In the genomic region with DNA sequence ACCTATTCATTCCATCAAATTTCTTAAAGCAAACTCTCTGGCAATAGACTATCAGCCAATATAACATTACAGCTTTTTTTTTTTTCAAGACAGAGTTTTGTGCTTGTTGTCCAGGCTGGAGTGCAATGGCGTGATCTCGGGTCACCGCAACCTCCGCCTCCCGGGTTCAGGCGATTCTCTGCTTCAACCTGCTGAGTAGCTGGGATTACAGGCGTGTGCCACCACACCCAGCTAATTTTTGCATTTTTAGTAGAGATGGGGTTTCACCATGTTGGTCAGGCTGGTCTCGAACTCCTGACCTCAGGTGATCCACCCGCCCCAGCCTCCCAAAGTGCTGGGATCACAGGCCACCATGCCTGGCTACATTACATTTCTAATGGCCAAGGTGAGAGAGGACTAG, we compare ENCODE assay signal across 1 cellular context.
TF ChIP-seq lines count a peak whose summit lies in the region.

No MANE protein-coding gene starts in this region.

TF ChIP-seq in HepG2, 621 proteins besides CTCF, POLR2A, EP300 and RAD21:
- TF ChIP-seq NRL (CRISPR knock-in tag; IDR thresholded peaks at IDR 0.05; ENCODE audit: borderline replicate concordance) (0 out of 2 replicates have a peak, but pooled peaks have one; percentile 29), ZNF503 (CRISPR knock-in tag; IDR thresholded peaks at IDR 0.05) (0 out of 2 replicates have a peak, but pooled peaks have one; percentile 10)
